18 cellular contexts compared by ENCODE assay signal in the genomic region with DNA sequence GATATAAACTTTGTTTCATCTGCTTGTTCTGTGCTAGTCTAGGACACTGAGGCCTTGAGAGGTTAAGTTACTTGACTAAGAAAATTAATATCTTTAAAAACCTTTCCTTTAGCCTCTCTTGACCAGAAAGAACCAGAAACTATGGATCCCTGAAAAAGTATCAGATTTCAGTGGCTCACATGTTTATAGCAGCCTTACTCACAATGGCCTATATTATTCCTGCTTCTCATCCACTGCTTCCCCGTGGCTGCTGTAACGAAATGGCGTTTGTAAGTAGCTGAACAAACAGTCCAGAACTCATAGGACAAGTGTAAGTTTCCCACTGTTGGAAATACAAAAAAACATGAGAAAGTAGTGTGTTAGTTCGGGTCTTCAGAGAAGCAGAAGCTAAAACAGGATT. TPM values are rescaled to one million over a fixed set of nuclear protein-coding genes. Genes with fewer than 3 reads are reported as not detected.
A peak's percentile ranks its signal among the peaks of the same experiment; 100 is the strongest.
DNase-seq lines count a peak whose midpoint lies in the region; ATAC-seq and TF ChIP-seq lines count a peak whose summit lies in the region.
"Had no signal": no experiment of that assay in that cellular context is flagged by ENCODE, and none has a peak within 500 bp of the region (broad histone marks: within the 10 kb centered on the region; RNA-seq: fewer than 3 reads in every experiment).

No MANE protein-coding gene starts in this region.

- CTCF ChIA-PET in HEK293 (lab: Yijun Ruan, JAX), result no interaction called here

- no peak overlapping the region for H3K4me3 Mint-ChIP-seq in HFFc6
- H3K4me3 Mint-ChIP-seq: activated CD4-positive, alpha-beta T cell treated with anti-CD3 and anti-CD28 coated beads, Interleukin-2, amount 10 ng/mL, durations not matched to agents 24 days and 14 days; activated naive CD8-positive, alpha-beta T cell had no signal

- H3K9me3 Mint-ChIP-seq in HFFc6, result no peaks in the 10 kb centered on the region
- H3K9me3 Mint-ChIP-seq: activated CD4-positive, alpha-beta T cell treated with anti-CD3 and anti-CD28 coated beads, Interleukin-2, amount 10 ng/mL, durations not matched to agents 24 days and 14 days had no signal

- TF ChIP-seq POLR2A in gastrocnemius medialis (IDR thresholded peaks at IDR 0.05), result no peak

- H3K27me3 ChIP-seq in SJCRH30 (no peaks in the 10 kb centered on the region), neutrophil (no peaks in the 10 kb centered on the region), gastrocnemius medialis (peaks cover 0 to 8% (median 3%) of the 10 kb centered on the region in 3 donors)

- no peak overlapping the region; the same call in 1 of the 2 replicates for H3K27ac Mint-ChIP-seq in HFFc6
- H3K27ac Mint-ChIP-seq: activated CD4-positive, alpha-beta T cell treated with anti-CD3 and anti-CD28 coated beads, Interleukin-2, amount 10 ng/mL, durations not matched to agents 24 days and 14 days; activated naive CD8-positive, alpha-beta T cell had no signal

- H3K9me3 ChIP-seq in HEK293 (ENCODE audit: control insufficient read depth, insufficient read depth, low read depth, low read length), result no peaks in the 10 kb centered on the region
- no peaks in the 10 kb centered on the region for H3K9me3 ChIP-seq in SJCRH30 (replicated peaks)
- no peaks in the 10 kb centered on the region for H3K9me3 ChIP-seq in neutrophil
- no peaks in the 10 kb centered on the region for H3K9me3 ChIP-seq in gastrocnemius medialis
- H3K9me3 ChIP-seq: left lung had no signal

- no peak overlapping the region for H3K4me3 ChIP-seq in HEK293 (ENCODE audit: low read depth, low read length)
- no peak overlapping the region for H3K4me3 ChIP-seq in SJCRH30
- H3K4me3 ChIP-seq in neutrophil (ENCODE audit: low read depth in 1 of 2, low read length in 1 of 2), result no peak overlapping the region
- H3K4me3 ChIP-seq in gastrocnemius medialis, result no peak overlapping the region
- H3K4me3 ChIP-seq: left lung had no signal

- H3K4me1 ChIP-seq in HEK293 (ENCODE audit: control insufficient read depth, insufficient read depth, low read length) (peaks cover 3% of the 10 kb centered on the region; the same call in 1 of the 2 replicates), SJCRH30 (peaks cover 9% of the 10 kb centered on the region), neutrophil (ENCODE audit: control insufficient read depth in 1 of 2, insufficient read depth in 1 of 2, low read depth in 1 of 2, low read length in 1 of 2) (peaks cover 52 to 60% of the 10 kb centered on the region in 2 experiments), gastrocnemius medialis (peaks cover 4 to 7% of the 10 kb centered on the region in 2 donors)

- peak in 1 of 2 experiments; percentile 49 for DNase-seq in SJCRH30
- DNase-seq in epithelial cell of prostate (ENCODE audit: low read depth, low spot score), result no peak
- DNase-seq in HFFc6, result no peak
- DNase-seq in gastrocnemius medialis, result no peak
- no peak for DNase-seq in SHP77 treated with DMSO at 0.1 percent for 48 hours (lab: John Stamatoyannopoulos, UW)
- DNase-seq: activated CD4-positive, alpha-beta T cell treated with anti-CD3 and anti-CD28 coated beads, Interleukin-2, amount 10 ng/mL, durations not matched to agents 24 days and 14 days; left lung; naive B cell; NCI-H2029; stimulated activated CD4-positive, alpha-beta T cell treated with anti-CD3 and anti-CD28 coated beads, Interleukin-4, amount 100 ng/mL, for 4 hours; T-helper 9 cell had no signal

- in situ Hi-C loops in gastrocnemius medialis (cut with MboI; ENCODE audit: low sequenced_read_pairs in 4 of 4), result no loop called here

- intact Hi-C loops in gastrocnemius medialis (cut with DNase I; ENCODE audit: low total_unique reads), result loop anchor here (10.0 kb wide), 1 partner anchor 837 kb away; no protein-coding TSS in a partner anchor

- TF ChIP-seq CTCF in HEK293 (tag by site-specific recombination; IDR thresholded peaks at IDR 0.05), result no peak
- no peak for TF ChIP-seq CTCF in neutrophil (IDR thresholded peaks at IDR 0.05)
- TF ChIP-seq CTCF in HFFc6 (IDR thresholded peaks at IDR 0.05), result no peak
- TF ChIP-seq CTCF in gastrocnemius medialis (IDR thresholded peaks at IDR 0.05 in 4 of 5, conservative IDR thresholded peaks at IDR 0.05 in 1 of 5), result no peak

- POLR2A ChIA-PET in HEK293 (lab: Yijun Ruan, JAX), result no interaction called here

- no peak for ATAC-seq in HG03108 (IDR thresholded peaks at IDR 0.05; ENCODE audit: unreplicated experiment)
- ATAC-seq in gastrocnemius medialis, result no peak
- ATAC-seq: esophagus mucosa, left lung, Right ventricle myocardium inferior, sciatic nerve had no signal

- H3K27me3 Mint-ChIP-seq in HFFc6 (ENCODE audit: insufficient read depth), result no peaks in the 10 kb centered on the region

- H3K27ac ChIP-seq in HEK293 (ENCODE audit: extremely low read depth, low read depth, low read length) (no peak overlapping the region), SJCRH30 (0 out of 2 replicates have a peak overlapping the region, but pooled peaks have one; percentile 1), epithelial cell of prostate (peak overlapping the region; percentile 29), neutrophil (peak overlapping the region; percentile 49), gastrocnemius medialis (no peak overlapping the region)
- H3K27ac ChIP-seq: left lung had no signal

- H3K4me1 Mint-ChIP-seq in HFFc6 (ENCODE audit: low read depth), result peaks cover 30% of the 10 kb centered on the region

- H3K36me3 ChIP-seq in HEK293 (ENCODE audit: control insufficient read depth in 2 of 2, insufficient read depth in 1 of 2, low read length in 2 of 2), result peaks cover 1 to 2% of the 10 kb centered on the region in 2 experiments; a peak in 2 of 3 replicates
- H3K36me3 ChIP-seq in SJCRH30, result no peaks in the 10 kb centered on the region
- peaks cover 1% of the 10 kb centered on the region for H3K36me3 ChIP-seq in neutrophil
- no peaks in the 10 kb centered on the region for H3K36me3 ChIP-seq in gastrocnemius medialis
- H3K36me3 ChIP-seq: left lung had no signal

- H3K36me3 Mint-ChIP-seq in HFFc6 (ENCODE audit: low read depth), result no peaks in the 10 kb centered on the region
- H3K36me3 Mint-ChIP-seq: activated naive CD8-positive, alpha-beta T cell; naive B cell had no signal

TF ChIP-seq in HEK293, 187 proteins besides CTCF, POLR2A, EP300 and RAD21:
- TF ChIP-seq OSR2 (tag by site-specific recombination; IDR thresholded peaks at IDR 0.05) (peak; percentile 68), TRIM28 (IDR thresholded peaks at IDR 0.05; ENCODE audit: borderline replicate concordance, low read length) (peak; percentile 32; the same call in 1 of the 2 replicates), GLIS2 (tag by site-specific recombination; IDR thresholded peaks at IDR 0.05) (no peak), ZNF19 (tag by site-specific recombination; IDR thresholded peaks at IDR 0.05; ENCODE audit: low read depth) (no peak), INSM2 (tag by site-specific recombination; IDR thresholded peaks at IDR 0.05) (no peak), ZNF600 (tag by site-specific recombination; IDR thresholded peaks at IDR 0.05) (peak; percentile 41; the same call in 1 of the 2 replicates), ZBTB48 (tag by site-specific recombination; IDR thresholded peaks at IDR 0.05) (no peak)

RNA-seq across cellular contexts. Expression of gene PYGL, which starts 3.2 kb away (rescaled TPM):
- total RNA-seq in SJCRH30 (2014; rRNA removed; shearing (Covaris generic)), result 5.0 and 5.2 TPM in 2 replicates
- total RNA-seq in HFFc6 (2021; fragmentation: NEBNext Ultra II Directional; extraction: Animal tissue kit (Norgen Biotek cat#: 25700)), result 10 to 100 TPM; 28.8 to 41.8 (median 30.6) TPM
- 1 to 10 TPM; 4.8 to 8.6 (median 6.4) TPM for total RNA-seq in gastrocnemius medialis

Comparison
In these comparisons a context has a peak if more than half of its experiments do, and no peak if none do; other contexts are left out.
1. H3K27ac ChIP-seq: peak in SJCRH30 (single experiment), epithelial cell of prostate (single experiment) and neutrophil (single experiment); none in HEK293 (single experiment) and gastrocnemius medialis (0 of 4).